In the genomic region with DNA sequence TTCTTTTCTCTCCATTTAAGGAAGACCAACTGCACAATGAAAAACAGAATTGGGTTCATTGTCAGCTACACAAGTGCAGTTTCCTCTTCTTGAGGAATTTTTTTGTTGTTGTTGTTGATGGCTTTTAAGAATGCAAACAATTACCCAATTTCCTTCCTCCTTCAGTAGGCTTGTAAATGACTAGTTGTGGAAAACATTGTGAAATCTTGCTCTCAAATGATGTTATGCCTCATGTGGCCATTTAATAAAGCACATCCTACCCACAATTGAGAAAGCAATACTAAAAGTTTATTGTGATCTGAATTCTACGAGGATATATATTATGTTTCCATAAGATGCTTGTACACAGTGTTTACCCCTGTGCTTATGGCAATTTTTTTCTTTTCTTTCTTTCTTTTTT, we compare ENCODE assay signal across 9 cellular contexts.
DNase-seq lines count a peak whose midpoint lies in the region; ATAC-seq and TF ChIP-seq lines count a peak whose summit lies in the region.
"Had no signal": no experiment of that assay in that cellular context is flagged by ENCODE, and none has a peak within 500 bp of the region (broad histone marks: within the 10 kb centered on the region; RNA-seq: fewer than 3 reads in every experiment).

No MANE protein-coding gene starts in this region.

- H3K9me3 ChIP-seq in spleen (peaks cover 0 to 3% (median 0%) of the 10 kb centered on the region in 8 donors), ascending aorta (no peaks in the 10 kb centered on the region)
- H3K9me3 ChIP-seq: esophagus muscularis mucosa had no signal

- H3K27me3 ChIP-seq in spleen (replicated peaks in 1 of 7) (no peaks in the 10 kb centered on the region), ascending aorta (no peaks in the 10 kb centered on the region)
- H3K27me3 ChIP-seq: esophagus muscularis mucosa had no signal

- H3K36me3 ChIP-seq in spleen (no peaks in the 10 kb centered on the region), ascending aorta (no peaks in the 10 kb centered on the region)
- H3K36me3 ChIP-seq: esophagus muscularis mucosa had no signal

- intact Hi-C loops in spleen (cut with DNase I; ENCODE audit: low total_unique reads): no loop called here
- intact Hi-C loops in ascending aorta (cut with DNase I): no loop called here

- no peak for TF ChIP-seq POLR2A in NB4 (IDR thresholded peaks at IDR 0.05; ENCODE audit: extremely low read depth, insufficient read length)
- TF ChIP-seq POLR2A in spleen (IDR thresholded peaks at IDR 0.05): no peak

- peak; percentile 20 for TF ChIP-seq CTCF in NB4 (IDR thresholded peaks at IDR 0.05; ENCODE audit: low read depth, low read length)
- peak; percentile 49 for TF ChIP-seq CTCF in epithelial cell of proximal tubule (conservative IDR thresholded peaks at IDR 0.05; ENCODE audit: low read depth, low read length)
- peak in 10 of 11 experiments; percentile 32 to 72 (median 50) for TF ChIP-seq CTCF in spleen (IDR thresholded peaks at IDR 0.05 in 8 of 11, conservative IDR thresholded peaks at IDR 0.05 in 3 of 11)
- TF ChIP-seq CTCF in ascending aorta (IDR thresholded peaks at IDR 0.05): peak in 1 of 3 experiments; percentile 11

- WGBS in spleen, 5 donors: 14 to 40% (median 19%) methylated on average over 1 of the region's 1 CpG

- H3K4me1 ChIP-seq in spleen (peaks cover 0 to 13% (median 2%) of the 10 kb centered on the region in 6 donors), ascending aorta (no peaks in the 10 kb centered on the region)
- H3K4me1 ChIP-seq: esophagus muscularis mucosa had no signal

- no peak overlapping the region for H3K4me3 ChIP-seq in NB4 (ENCODE audit: low read depth, low read length)
- no peak overlapping the region for H3K4me3 ChIP-seq in epithelial cell of proximal tubule (ENCODE audit: low read depth, low read length)
- H3K4me3 ChIP-seq in spleen: peak overlapping the region in 1 of 8 donors; percentile 27
- H3K4me3 ChIP-seq in ascending aorta: no peak overlapping the region
- H3K4me3 ChIP-seq: esophagus muscularis mucosa had no signal

- DNase-seq in NB4 (ENCODE audit: low read depth) (peak; percentile 90), epithelial cell of proximal tubule (ENCODE audit: low read depth) (peak; percentile 31), spleen (no peak), COLO829 (ENCODE audit: low spot score) (no peak), caudate nucleus (lab: John Stamatoyannopoulos, UW) (no peak), ascending aorta (ENCODE audit: low spot score in 2 of 2) (no peak)
- DNase-seq: NCI-H2081 treated with DMSO at 0.1 percent for 48 hours had no signal

- H3K27ac ChIP-seq in spleen (peak overlapping the region in 6 of 8 donors; percentile 3 to 81 (median 46)), caudate nucleus (ENCODE audit: low read depth, low read length) (no peak overlapping the region), ascending aorta (no peak overlapping the region)
- H3K27ac ChIP-seq: esophagus muscularis mucosa had no signal

- ATAC-seq in GM21381 (IDR thresholded peaks at IDR 0.05; ENCODE audit: unreplicated experiment): peak; percentile 52

Comparison
In these comparisons a context has a peak if more than half of its experiments do, and no peak if none do; other contexts are left out.
1. DNase-seq: peak in NB4 (single experiment) and epithelial cell of proximal tubule (single experiment); none in spleen (single experiment), COLO829 (single experiment), caudate nucleus (0 of 61) and ascending aorta (0 of 2).
2. H3K27ac ChIP-seq: peak in spleen (6 of 8); none in caudate nucleus (single experiment) and ascending aorta (0 of 2).